In the genomic region with DNA sequence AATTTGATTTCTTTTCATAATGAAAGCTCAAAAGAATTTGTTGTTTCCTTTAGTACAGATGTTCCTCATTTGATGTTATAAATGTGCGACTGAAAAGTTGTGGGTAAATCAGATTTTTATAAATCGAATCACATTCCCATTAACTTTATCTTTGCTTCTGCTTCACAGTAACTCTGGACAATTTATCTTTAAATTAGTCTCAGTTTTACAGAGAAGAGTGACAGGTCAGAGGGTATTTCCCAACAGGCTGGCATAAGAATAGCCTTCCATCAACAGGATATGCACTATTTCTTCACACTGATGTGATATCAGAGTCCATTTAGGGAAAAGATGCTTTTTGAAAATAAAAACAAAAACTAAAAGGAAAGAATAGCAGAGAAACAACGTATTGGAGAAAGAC, we compare ENCODE assay signal across 1 cellular context.
TF ChIP-seq lines count a peak whose summit lies in the region.

No MANE protein-coding gene starts in this region.

TF ChIP-seq in HepG2, 621 proteins besides CTCF, POLR2A, EP300 and RAD21 (continued from another document):
- TF ChIP-seq, protein P1, sequence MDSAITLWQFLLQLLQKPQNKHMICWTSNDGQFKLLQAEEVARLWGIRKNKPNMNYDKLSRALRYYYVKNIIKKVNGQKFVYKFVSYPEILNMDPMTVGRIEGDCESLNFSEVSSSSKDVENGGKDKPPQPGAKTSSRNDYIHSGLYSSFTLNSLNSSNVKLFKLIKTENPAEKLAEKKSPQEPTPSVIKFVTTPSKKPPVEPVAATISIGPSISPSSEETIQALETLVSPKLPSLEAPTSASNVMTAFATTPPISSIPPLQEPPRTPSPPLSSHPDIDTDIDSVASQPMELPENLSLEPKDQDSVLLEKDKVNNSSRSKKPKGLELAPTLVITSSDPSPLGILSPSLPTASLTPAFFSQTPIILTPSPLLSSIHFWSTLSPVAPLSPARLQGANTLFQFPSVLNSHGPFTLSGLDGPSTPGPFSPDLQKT (CRISPR knock-in tag; IDR thresholded peaks at IDR 0.05; ENCODE audit: borderline replicate concordance), result no peak
- TF ChIP-seq, protein P2, sequence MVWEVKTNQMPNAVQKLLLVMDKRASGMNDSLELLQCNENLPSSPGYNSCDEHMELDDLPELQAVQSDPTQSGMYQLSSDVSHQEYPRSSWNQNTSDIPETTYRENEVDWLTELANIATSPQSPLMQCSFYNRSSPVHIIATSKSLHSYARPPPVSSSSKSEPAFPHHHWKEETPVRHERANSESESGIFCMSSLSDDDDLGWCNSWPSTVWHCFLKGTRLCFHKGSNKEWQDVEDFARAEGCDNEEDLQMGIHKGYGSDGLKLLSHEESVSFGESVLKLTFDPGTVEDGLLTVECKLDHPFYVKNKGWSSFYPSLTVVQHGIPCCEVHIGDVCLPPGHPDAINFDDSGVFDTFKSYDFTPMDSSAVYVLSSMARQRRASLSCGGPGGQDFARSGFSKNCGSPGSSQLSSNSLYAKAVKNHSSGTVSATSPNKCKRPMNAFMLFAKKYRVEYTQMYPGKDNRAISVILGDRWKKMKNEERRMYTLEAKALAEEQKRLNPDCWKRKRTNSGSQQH (CRISPR knock-in tag; IDR thresholded peaks at IDR 0.05; ENCODE audit: low read depth), result no peak
- TF ChIP-seq DR1 (CRISPR knock-in tag; IDR thresholded peaks at IDR 0.05) (no peak), FLYWCH1 (CRISPR knock-in tag; IDR thresholded peaks at IDR 0.05) (no peak), GPN1 (CRISPR knock-in tag; IDR thresholded peaks at IDR 0.05; ENCODE audit: borderline replicate concordance) (no peak), ONECUT2 (CRISPR knock-in tag; IDR thresholded peaks at IDR 0.05) (no peak), ZNF749 (CRISPR knock-in tag; IDR thresholded peaks at IDR 0.05; ENCODE audit: borderline replicate concordance) (no peak)
- TF ChIP-seq, protein P3, sequence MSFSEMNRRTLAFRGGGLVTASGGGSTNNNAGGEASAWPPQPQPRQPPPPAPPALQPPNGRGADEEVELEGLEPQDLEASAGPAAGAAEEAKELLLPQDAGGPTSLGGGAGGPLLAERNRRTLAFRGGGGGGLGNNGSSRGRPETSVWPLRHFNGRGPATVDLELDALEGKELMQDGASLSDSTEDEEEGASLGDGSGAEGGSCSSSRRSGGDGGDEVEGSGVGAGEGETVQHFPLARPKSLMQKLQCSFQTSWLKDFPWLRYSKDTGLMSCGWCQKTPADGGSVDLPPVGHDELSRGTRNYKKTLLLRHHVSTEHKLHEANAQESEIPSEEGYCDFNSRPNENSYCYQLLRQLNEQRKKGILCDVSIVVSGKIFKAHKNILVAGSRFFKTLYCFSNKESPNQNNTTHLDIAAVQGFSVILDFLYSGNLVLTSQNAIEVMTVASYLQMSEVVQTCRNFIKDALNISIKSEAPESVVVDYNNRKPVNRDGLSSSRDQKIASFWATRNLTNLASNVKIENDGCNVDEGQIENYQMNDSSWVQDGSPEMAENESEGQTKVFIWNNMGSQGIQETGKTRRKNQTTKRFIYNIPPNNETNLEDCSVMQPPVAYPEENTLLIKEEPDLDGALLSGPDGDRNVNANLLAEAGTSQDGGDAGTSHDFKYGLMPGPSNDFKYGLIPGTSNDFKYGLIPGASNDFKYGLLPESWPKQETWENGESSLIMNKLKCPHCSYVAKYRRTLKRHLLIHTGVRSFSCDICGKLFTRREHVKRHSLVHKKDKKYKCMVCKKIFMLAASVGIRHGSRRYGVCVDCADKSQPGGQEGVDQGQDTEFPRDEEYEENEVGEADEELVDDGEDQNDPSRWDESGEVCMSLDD (CRISPR knock-in tag; IDR thresholded peaks at IDR 0.05; ENCODE audit: borderline replicate concordance), result no peak
